8 cellular contexts compared by ENCODE assay signal in the genomic region with DNA sequence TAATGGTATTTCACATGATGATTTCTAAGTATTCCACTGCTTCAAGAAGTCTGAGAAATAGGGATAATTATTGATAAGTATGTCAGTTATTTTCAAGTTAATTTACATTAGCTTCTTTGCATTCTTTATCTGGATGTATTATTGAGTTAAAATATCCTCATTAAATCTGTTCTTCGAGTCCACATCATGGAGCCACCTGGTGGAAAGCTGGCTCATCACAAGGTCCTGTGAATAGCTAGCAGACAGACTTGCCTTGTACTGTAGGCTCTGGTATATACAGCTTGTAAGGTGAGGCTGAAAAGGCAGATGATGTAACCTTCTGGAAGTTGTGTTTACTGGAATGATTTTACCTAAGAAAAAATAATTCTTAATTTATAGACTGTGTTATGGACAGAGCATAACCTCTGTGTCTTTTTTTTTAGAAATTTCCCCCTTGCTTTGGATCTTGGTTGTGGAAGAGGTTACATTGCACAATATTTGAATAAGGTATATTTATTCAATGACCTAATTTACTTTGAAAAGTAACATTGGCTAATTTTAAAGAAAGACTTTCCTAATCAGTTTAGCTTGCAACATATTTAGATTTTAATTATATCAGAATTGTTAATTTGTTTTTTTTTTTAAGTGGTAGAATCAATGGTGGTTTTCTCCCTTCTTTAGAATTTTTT. TPM values are rescaled to one million over a fixed set of nuclear protein-coding genes. Genes with fewer than 3 reads are reported as not detected.
A peak's percentile ranks its signal among the peaks of the same experiment; 100 is the strongest.
DNase-seq lines count a peak whose midpoint lies in the region; ATAC-seq, FAIRE-seq and TF ChIP-seq lines count a peak whose summit lies in the region.

No MANE protein-coding gene starts in this region.

- H3K9me3 ChIP-seq in K562 (replicated peaks; ENCODE audit: control insufficient read depth, insufficient read depth, low read depth, low read length) (no peaks in the 10 kb centered on the region), transverse colon (no peaks in the 10 kb centered on the region)

- H3K9ac ChIP-seq in K562 (ENCODE audit: insufficient read depth in 1 of 2, low read depth in 2 of 2, low read length in 2 of 2) = no peak overlapping the region

- H3K79me2 ChIP-seq in K562 (ENCODE audit: control insufficient read depth, insufficient read depth, low read length) = peaks cover 52% of the 10 kb centered on the region

- peak; percentile 58 for ATAC-seq in K562
- peak; percentile 68 for ATAC-seq in left lobe of liver
- ATAC-seq in GM18517 (IDR thresholded peaks at IDR 0.05; ENCODE audit: unreplicated experiment) = no peak

- no peak for TF ChIP-seq POLR2A in K562 (conservative IDR thresholded peaks at IDR 0.05)
- no peak for TF ChIP-seq POLR2A in transverse colon (IDR thresholded peaks at IDR 0.05)

- H3K4me2 ChIP-seq in K562 (ENCODE audit: insufficient read depth, low read length) = no peak overlapping the region

- H3K36me3 ChIP-seq in K562 (ENCODE audit: control insufficient read depth, insufficient read depth, low read length) = peaks cover 68% of the 10 kb centered on the region
- peaks cover 0 to 32% (median 9%) of the 10 kb centered on the region in 4 donors for H3K36me3 ChIP-seq in transverse colon

- TF ChIP-seq EP300 in K562 (IDR thresholded peaks at IDR 0.05; ENCODE audit: low read length) (no peak), transverse colon (IDR thresholded peaks at IDR 0.05; ENCODE audit: low read depth) (no peak)

- H4K20me1 ChIP-seq in K562 (replicated peaks; ENCODE audit: control insufficient read depth, insufficient read depth, low read length) = no peaks in the 10 kb centered on the region

- H3K4me1 ChIP-seq in K562 (replicated peaks in 1 of 2; ENCODE audit: control insufficient read depth in 2 of 2, insufficient read depth in 2 of 2, low read length in 2 of 2) (peaks cover 3 to 4% of the 10 kb centered on the region in 2 experiments; a peak in 3 of 5 replicates), transverse colon (peaks cover 8 to 46% (median 26%) of the 10 kb centered on the region in 4 donors)

- intact Hi-C loops in K562 (cut with micrococcal nuclease) (no loop called here), transverse colon (cut with DNase I; ENCODE audit: low total_unique reads) (no loop called here)

- in situ Hi-C loops in K562 (cut with MboI) (no loop called here), transverse colon (cut with MboI; ENCODE audit: low pct_ligation_motif_present in 1 of 4, low pct_unique_long_range_greater_than_20kb in 1 of 4, low sequenced_read_pairs in 3 of 4) (no loop called here)

- no peaks in the 10 kb centered on the region for H3K9me1 ChIP-seq in K562 (ENCODE audit: control insufficient read depth, insufficient read depth, low read length)

- POLR2A ChIA-PET in K562 (lab: Yijun Ruan, JAX) = interaction anchor here (1.4 to 2.1 kb wide), 2 partner anchors 11 to 30 kb away, joined by 4 to 5 read pairs; no protein-coding TSS in a partner anchor

- H3K27ac ChIP-seq in K562 (ENCODE audit: extremely low read depth, low read depth, low read length) = no peak overlapping the region
- H3K27ac ChIP-seq in transverse colon = no peak overlapping the region

- BruUV-seq in K562 (replicated peaks; lab: Mats Ljungman, UMichigan) = no TSS peak

- no peak overlapping the region for H3K4me3 ChIP-seq in K562
- no peak overlapping the region for H3K4me3 ChIP-seq in transverse colon

- H2AFZ ChIP-seq in K562 (ENCODE audit: low read depth, low read length) = no peak overlapping the region

- CTCF ChIA-PET in K562 (lab: Yijun Ruan, JAX; ENCODE audit: low intra/inter-chr PET ratio) = interaction anchor here (0.7 kb wide), 1 partner anchor 1776 kb away, joined by 3 read pairs; no protein-coding TSS in a partner anchor

- 29% methylated on average over 1 of the region's 1 CpG for WGBS in K562 (ENCODE audit: insufficient coverage, low coverage, missing lambda C conversion rate)
- 3 to 10% methylated on average over 1 of the region's 1 CpG for WGBS in transverse colon (ENCODE audit: low coverage in 1 of 2), 2 donors

- DNase-seq in DMS114 treated with DMSO at 0.1 percent for 48 hours (lab: John Stamatoyannopoulos, UW; ENCODE audit: unreplicated experiment) (peak; percentile 8), GM19239 (ENCODE audit: insufficient read length, low spot score) (peak; percentile 28), HTR-8/SVneo (ENCODE audit: insufficient read length, low spot score) (peak; percentile 42), RCC 7860 (ENCODE audit: low spot score) (peak; percentile 9), K562 (ENCODE audit: extremely low read depth in 1 of 4, low spot score in 3 of 4) (peak; percentile 18 to 54 (median 26)), left lobe of liver (ENCODE audit: low spot score) (peak; percentile 61), transverse colon (peak; percentile 35)

- TF ChIP-seq CTCF in K562 (IDR thresholded peaks at IDR 0.05 in 2 of 3, conservative IDR thresholded peaks at IDR 0.05 in 1 of 3; ENCODE audit: insufficient read depth in 2 of 3, low read depth in 1 of 3, low read length in 3 of 3) (peak; percentile 26 to 47 (median 43); a peak in 4 of 6 replicates), transverse colon (IDR thresholded peaks at IDR 0.05) (peak; percentile 35 to 49 (median 46))

- peak in 1 of 2 experiments; percentile 4; a peak in 1 of 4 replicates for TF ChIP-seq RAD21 in K562 (CRISPR knock-in tag; conservative IDR thresholded peaks at IDR 0.05 in 1 of 2, IDR thresholded peaks at IDR 0.05 in 1 of 2)

- FAIRE-seq in GM19239 (lab: Jason Lieb, UNC) (peak; percentile 76), HTR-8/SVneo (lab: Jason Lieb, UNC) (no peak), RCC 7860 (lab: Jason Lieb, UNC) (peak; percentile 8), K562 (lab: Jason Lieb, UNC) (peak; percentile 59)

- H3K27me3 ChIP-seq in K562 (ENCODE audit: control insufficient read depth in 2 of 2, insufficient read depth in 2 of 2, low read length in 2 of 2) = no peaks in the 10 kb centered on the region
- H3K27me3 ChIP-seq in transverse colon = no peaks in the 10 kb centered on the region

TF ChIP-seq in K562, 482 proteins besides CTCF, POLR2A, EP300 and RAD21 (continues in another document):
- TF ChIP-seq, protein P1, sequence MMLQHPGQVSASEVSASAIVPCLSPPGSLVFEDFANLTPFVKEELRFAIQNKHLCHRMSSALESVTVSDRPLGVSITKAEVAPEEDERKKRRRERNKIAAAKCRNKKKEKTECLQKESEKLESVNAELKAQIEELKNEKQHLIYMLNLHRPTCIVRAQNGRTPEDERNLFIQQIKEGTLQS (IDR thresholded peaks at IDR 0.05) = 0 out of 2 replicates have a peak, but pooled peaks have one; percentile 9
- TF ChIP-seq, protein P1 (CRISPR knock-in tag; conservative IDR thresholded peaks at IDR 0.05) = no peak
- TF ChIP-seq CEBPG (CRISPR knock-in tag; IDR thresholded peaks at IDR 0.05) = no peak
- peak; percentile 26 to 42; a peak in 1 of 4 replicates for TF ChIP-seq CEBPG (tag; conservative IDR thresholded peaks at IDR 0.05 in 1 of 2, IDR thresholded peaks at IDR 0.05 in 1 of 2)
- TF ChIP-seq BRF1 (IDR thresholded peaks at IDR 0.05; ENCODE audit: borderline replicate concordance, extremely low read depth, insufficient read length) = no peak
- TF ChIP-seq SMARCC2 (IDR thresholded peaks at IDR 0.05; ENCODE audit: low read depth) = no peak
- TF ChIP-seq TGIF2 (CRISPR knock-in tag; IDR thresholded peaks at IDR 0.05) = no peak

RNA-seq across cellular contexts. Expression of a gene that starts 3.5 kb away (rescaled TPM):
- total RNA-seq in K562 (2011; cell fraction: chromatin; rRNA removed; ENCODE audit: low replicate concordance) = 14.1 and 79.1 TPM in 2 replicates
- 13.7 and 15.5 TPM in 2 replicates for total RNA-seq in K562 (2011; cell fraction: nucleolus; rRNA removed)
- total RNA-seq in K562 (2011; cell fraction: nucleoplasm; rRNA removed) = 20.4 and 28.9 TPM in 2 replicates
- total RNA-seq in K562 (2014; rRNA removed) (16.1 and 17.2 TPM in 2 replicates), K562 (2014; rRNA removed; fragmentation: Illumina TruSeq; extraction: Trizol) (30.3 and 36.5 TPM in 2 replicates), K562 (2015; rRNA removed; fragmentation: Illumina TruSeq; extraction: Trizol) (20.3 and 23.6 TPM in 2 replicates), K562 (2021) (27.8 and 33.1 TPM in 2 replicates), left lobe of liver (12.4 TPM), transverse colon (10 to 100 TPM in 3 of 4 donors, 1 to 10 TPM in 1; 4.0 to 18.4 (median 14.8) TPM)
- polyA plus RNA-seq in K562 (2011; rRNA removed) (25.3 and 29.5 TPM in 2 replicates), K562 (2014; fragmentation: Illumina TruSeq; extraction: Trizol) (20.3 and 20.5 TPM in 2 replicates), K562 (2014; fragmentation: Nextera tagmentation; extraction: Ambion mirVana) (10 to 100 TPM; 27.3 to 32.3 TPM), K562 (2014; rRNA removed) (25.5 and 31.8 TPM in 2 replicates)
- polyA plus RNA-seq in K562 (2011; cell fraction: cytosol; rRNA removed) = 4.5 and 15.9 TPM in 2 replicates
- polyA plus RNA-seq in K562 (2011; cell fraction: nucleus; rRNA removed) = 18.8 and 50.8 TPM in 2 replicates
- polyA plus RNA-seq in K562 (2012) = 16.6 and 18.1 TPM in 2 replicates
- polyA minus RNA-seq in K562 (2011; rRNA and poly(A)+ RNA removed) = 25.3 and 37.2 TPM in 2 replicates
- 7.2 and 12.5 TPM in 2 replicates for polyA minus RNA-seq in K562 (2011; cell fraction: cytosol; rRNA and poly(A)+ RNA removed)
- 16.0 and 42.3 TPM in 2 replicates for polyA minus RNA-seq in K562 (2011; cell fraction: nucleus; rRNA and poly(A)+ RNA removed)

RNA-seq across cellular contexts. Expression of a gene that starts 3.6 kb away (rescaled TPM):
- 1.6 and 23.4 TPM in 2 replicates for total RNA-seq in K562 (2011; cell fraction: chromatin; rRNA removed; ENCODE audit: low replicate concordance)
- 1.0 and 2.2 TPM in 2 replicates for total RNA-seq in K562 (2011; cell fraction: nucleolus; rRNA removed)
- total RNA-seq in K562 (2011; cell fraction: nucleoplasm; rRNA removed) = 3.4 and 4.7 TPM in 2 replicates
- total RNA-seq in K562 (2014; rRNA removed) (16.0 and 18.6 TPM in 2 replicates), K562 (2014; rRNA removed; fragmentation: Illumina TruSeq; extraction: Trizol) (30.4 and 32.8 TPM in 2 replicates), K562 (2015; rRNA removed; fragmentation: Illumina TruSeq; extraction: Trizol) (27.5 and 29.2 TPM in 2 replicates), K562 (2021) (13.8 and 14.0 TPM in 2 replicates), left lobe of liver (4.2 TPM), transverse colon (10 to 100 TPM in 2 of 4 donors, 1 to 10 TPM in 2; 3.0 to 51.9 (median 12.3) TPM)
- polyA plus RNA-seq in K562 (2011; rRNA removed) (6.1 and 7.0 TPM in 2 replicates), K562 (2014; fragmentation: Illumina TruSeq; extraction: Trizol) (21.7 and 28.9 TPM in 2 replicates), K562 (2014; fragmentation: Nextera tagmentation; extraction: Ambion mirVana) (10 to 100 TPM; 14.7 to 15.8 TPM), K562 (2014; rRNA removed) (17.4 and 19.2 TPM in 2 replicates)
- 0.25 and 1.1 TPM in 2 replicates for polyA plus RNA-seq in K562 (2011; cell fraction: cytosol; rRNA removed)
- polyA plus RNA-seq in K562 (2011; cell fraction: nucleus; rRNA removed) = 1.2 and 2.3 TPM in 2 replicates
- polyA plus RNA-seq in K562 (2012) = 7.1 and 15.7 TPM in 2 replicates
- polyA minus RNA-seq in K562 (2011; rRNA and poly(A)+ RNA removed) = 12.0 and 17.8 TPM in 2 replicates
- 4.0 and 6.5 TPM in 2 replicates for polyA minus RNA-seq in K562 (2011; cell fraction: cytosol; rRNA and poly(A)+ RNA removed)
- 5.4 and 15.1 TPM in 2 replicates for polyA minus RNA-seq in K562 (2011; cell fraction: nucleus; rRNA and poly(A)+ RNA removed)

Comparison
In these comparisons a context has a peak if more than half of its experiments do, and no peak if none do; other contexts are left out.
1. DNase-seq: peak in every context shown above with its lines; median percentile 61 in left lobe of liver; 42 in HTR-8/SVneo; 35 in transverse colon; 28 in GM19239; 26 in K562; 9 in RCC 7860; 8 in DMS114 treated with DMSO at 0.1 percent for 48 hours.